ENCODE assay signal across 18 cellular contexts in the genomic region with DNA sequence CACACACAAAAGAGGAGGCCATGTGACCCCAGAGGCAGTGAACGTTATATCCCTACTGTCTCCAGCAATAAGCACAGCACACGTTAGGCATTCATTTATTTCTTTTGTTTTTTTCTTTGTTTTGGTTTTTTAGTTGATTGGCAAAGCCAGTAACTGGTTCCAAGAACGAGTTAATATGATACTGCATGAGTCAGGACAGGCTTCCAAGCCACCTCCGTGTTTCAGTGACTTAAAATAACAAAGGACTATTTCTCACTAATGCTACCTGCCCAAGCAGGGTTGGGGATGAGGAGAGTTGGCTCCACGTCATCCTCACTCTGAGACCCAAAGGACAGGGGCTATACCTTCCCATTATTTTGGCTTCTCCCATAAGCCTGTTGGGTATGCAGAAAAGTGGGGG.
"Had no signal": no experiment of that assay in that cellular context is flagged by ENCODE, and none has a peak within 500 bp of the region (broad histone marks: within the 10 kb centered on the region; RNA-seq: fewer than 3 reads in every experiment).

No MANE protein-coding gene starts in this region.

- ATAC-seq: activated naive CD8-positive, alpha-beta T cell treated with anti-CD3 and anti-CD28 coated beads, Interleukin-2, amount 50 U/mL, for 24 hours; activated T-cell treated with anti-CD3 and anti-CD28 coated beads, Interleukin-2, amount 50 U/mL, for 72 hours; effector memory CD8-positive, alpha-beta T cell; heart right ventricle; left lobe of liver; lower lobe of right lung; stimulated activated effector memory CD8-positive, alpha-beta T cell treated with anti-CD3 and anti-CD28 coated beads, Interleukin-12 subunit alpha, Interleukin-12 subunit beta, amount 100 ng/mL, for 72 hours; stimulated activated naive CD8-positive, alpha-beta T cell treated with anti-CD3 and anti-CD28 coated beads, Interleukin-15, amount 100 ng/mL, for 72 hours; T-helper 17 cell had no signal

- H3K4me1 ChIP-seq: lower lobe of right lung had no signal

- H3K9me3 ChIP-seq: heart right ventricle, lower lobe of right lung, tibial nerve had no signal

- DNase-seq: activated CD4-positive, alpha-beta memory T cell treated with anti-CD3 and anti-CD28 coated beads, Interleukin-2, amount 10 ng/mL, durations not matched to agents 7 days and 5 days; activated CD4-positive, alpha-beta T cell treated with anti-CD3 and anti-CD28 coated beads, Interleukin-2, amount 10 ng/mL, durations not matched to agents 24 days and 14 days; activated effector memory CD4-positive, alpha-beta T cell treated with anti-CD3 and anti-CD28 coated beads, Interleukin-2, amount 50 U/mL, for 16 hours; activated naive CD4-positive, alpha-beta T cell treated with anti-CD3 and anti-CD28 coated beads, Interleukin-2, amount 50 U/mL, for 16 hours; activated naive CD8-positive, alpha-beta T cell treated with anti-CD3 and anti-CD28 coated beads, Interleukin-2, amount 50 U/mL, for 24 hours; activated T-cell treated with anti-CD3 and anti-CD28 coated beads, Interleukin-2, amount 50 U/mL, for 72 hours; central memory CD4-positive, alpha-beta T cell; effector memory CD8-positive, alpha-beta T cell; heart right ventricle; lower lobe of right lung; naive B cell; stimulated activated CD4-positive, alpha-beta T cell treated with anti-CD3 and anti-CD28 coated beads, Interleukin-1b, Interleukin-23, amount 100 ng/mL, for 48 hours; stimulated activated naive CD8-positive, alpha-beta T cell treated with anti-CD3 and anti-CD28 coated beads, Interleukin-15, amount 100 ng/mL, for 72 hours; SW 1271; T-helper 17 cell had no signal

- H3K27me3 ChIP-seq: heart right ventricle, tibial nerve had no signal

- H3K36me3 ChIP-seq: heart right ventricle, lower lobe of right lung, tibial nerve had no signal

- H3K4me3 ChIP-seq: heart right ventricle, lower lobe of right lung, tibial nerve had no signal

- H3K27ac ChIP-seq: heart right ventricle, lower lobe of right lung, tibial nerve had no signal
